8 cellular contexts compared by ENCODE assay signal in genomic region chr11:32893091-32893946, GRCh38.
DNase-seq lines count a peak whose midpoint lies in the region; ATAC-seq and TF ChIP-seq lines count a peak whose summit lies in the region.

No MANE protein-coding gene starts in this region.

- DNase-seq in GM10266 (ENCODE audit: extremely low spot score) (peak; percentile 78), Kasumi-1 (lab: John Stamatoyannopoulos, UW) (peak; percentile 38 to 52), cerebellar cortex (ENCODE audit: low spot score) (peak; percentile 53), epidermal melanocyte (ENCODE audit: insufficient read length, low spot score) (no peak)
- peak; percentile 2 to 49 for DNase-seq in stimulated activated CD4-positive, alpha-beta T cell treated with anti-CD3 and anti-CD28 coated beads, Interleukin-1b, Interleukin-23, amount 100 ng/mL, for 4 hours (ENCODE audit: low read depth in 2 of 2)

- peak; percentile 59 for TF ChIP-seq CTCF in GM10266 (IDR thresholded peaks at IDR 0.05; ENCODE audit: control insufficient read depth, insufficient read depth, low read depth, missing control alignments)

- H3K27me3 ChIP-seq in layer of hippocampus (ENCODE audit: control insufficient read depth, insufficient read depth, low read length), result no peaks in the 10 kb centered on the region

- ATAC-seq in GM21825 (IDR thresholded peaks at IDR 0.05; ENCODE audit: unreplicated experiment), result peak; percentile 37
- peak; percentile 42 to 44 for ATAC-seq in activated CD4-positive, CD25-positive, alpha-beta regulatory T cell treated with anti-CD3 and anti-CD28 coated beads, Interleukin-2, amount 50 U/mL, for 24 hours

- H3K27ac ChIP-seq in layer of hippocampus (ENCODE audit: low read depth, low read length), result peak overlapping the region; percentile 81
